In the genomic region with DNA sequence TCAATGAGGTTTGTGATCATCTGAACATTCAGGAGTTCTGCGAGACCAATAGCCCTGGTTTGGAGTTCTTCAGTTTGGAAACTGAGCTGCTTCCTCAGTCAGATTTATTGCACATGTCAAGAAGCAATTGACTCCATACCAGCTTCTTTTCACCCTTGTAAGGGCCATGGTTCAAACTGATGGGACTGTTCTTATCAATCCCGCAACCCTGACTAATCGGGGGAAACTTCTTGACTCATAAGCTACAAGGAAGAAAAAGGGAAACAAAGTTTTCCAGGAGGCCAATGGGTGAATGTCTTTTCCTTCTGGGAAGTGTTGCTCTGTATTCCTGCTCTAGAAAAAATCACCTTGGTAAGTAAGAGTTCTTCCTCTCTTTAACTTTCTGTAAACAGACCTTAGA, we compare ENCODE assay signal across 37 cellular contexts.
A peak's percentile ranks its signal among the peaks of the same experiment; 100 is the strongest.
DNase-seq lines count a peak whose midpoint lies in the region; ATAC-seq, FAIRE-seq and TF ChIP-seq lines count a peak whose summit lies in the region.
"Had no signal": no experiment of that assay in that cellular context is flagged by ENCODE, and none has a peak within 500 bp of the region (broad histone marks: within the 10 kb centered on the region; RNA-seq: fewer than 3 reads in every experiment).

No MANE protein-coding gene starts in this region.

- no peak overlapping the region for H3K4me3 Mint-ChIP-seq in nephron progenitor cell
- H3K4me3 Mint-ChIP-seq: B cell; CD14-positive monocyte; CD4-positive, alpha-beta memory T cell; CD4-positive, alpha-beta T cell; CD4-positive, CD25-positive, alpha-beta regulatory T cell; CD8-positive, alpha-beta memory T cell; CD8-positive, alpha-beta T cell had no signal

- peaks cover 22% of the 10 kb centered on the region for H3K9me3 Mint-ChIP-seq in nephron progenitor cell
- H3K9me3 Mint-ChIP-seq: CD4-positive, alpha-beta T cell had no signal

- no peaks in the 10 kb centered on the region for H3K9me2 ChIP-seq in hepatocyte (replicated peaks; ENCODE audit: insufficient read depth)

- WGBS in hepatocyte (ENCODE audit: low lambda C conversion rate, missing lambda C conversion rate), result 66% methylated on average over 3 of the region's 3 CpGs
- 22 to 66% (median 62%) methylated on average over 3 of the region's 3 CpGs for WGBS in small intestine, 3 donors

- H3K4me1 Mint-ChIP-seq in nephron progenitor cell, result peaks cover 23% of the 10 kb centered on the region
- H3K4me1 Mint-ChIP-seq: B cell; CD14-positive monocyte; CD4-positive, alpha-beta memory T cell; CD4-positive, CD25-positive, alpha-beta regulatory T cell; CD8-positive, alpha-beta memory T cell had no signal

- H3K4me3 ChIP-seq in hepatocyte (no peak overlapping the region), small intestine (ENCODE audit: low read depth in 1 of 2, low read length in 2 of 2) (no peak overlapping the region)
- H3K4me3 ChIP-seq: A549; BLaER1; BLaER1 treated with 17β-estradiol and CSF1 and Interleukin-3, amounts not matched to agents 10 nM and 100 nM had no signal

- H3K36me3 ChIP-seq in hepatocyte (replicated peaks; ENCODE audit: insufficient read depth, low read depth), result no peaks in the 10 kb centered on the region
- no peaks in the 10 kb centered on the region for H3K36me3 ChIP-seq in small intestine (ENCODE audit: control insufficient read depth in 2 of 2, insufficient read depth in 2 of 2, low read length in 2 of 2)
- H3K36me3 ChIP-seq: BE2C; BLaER1; BLaER1 treated with 17β-estradiol and CSF1 and Interleukin-3, amounts not matched to agents 10 nM and 100 nM had no signal

- H3K27ac Mint-ChIP-seq in nephron progenitor cell, result peak overlapping the region; percentile 61
- H3K27ac Mint-ChIP-seq: B cell; CD14-positive monocyte; CD4-positive, alpha-beta memory T cell; CD4-positive, alpha-beta T cell; CD4-positive, CD25-positive, alpha-beta regulatory T cell; CD8-positive, alpha-beta memory T cell; CD8-positive, alpha-beta T cell had no signal

- DNase-seq in hepatocyte (ENCODE audit: low spot score) (no peak), islet precursor cell (peak; percentile 7), nephron progenitor cell (no peak), small intestine (peak; percentile 92), DMS153 treated with DMSO at 0.1 percent for 48 hours (lab: John Stamatoyannopoulos, UW; ENCODE audit: unreplicated experiment) (no peak), RCC 7860 (ENCODE audit: low spot score) (no peak), NCI-H1694 (lab: John Stamatoyannopoulos, UW) (no peak)
- DNase-seq: 8988T; ACHN; AML-193; BE2C; C1 segment of cervical spinal cord; Caco-2; Calu3; CD4-positive, alpha-beta memory T cell; CD4-positive, alpha-beta T cell; CD4-positive, CD25-positive, alpha-beta regulatory T cell; CD8-positive, alpha-beta memory T cell; CD8-positive, alpha-beta T cell; COR-L47; DMS 273 treated with DMSO at 0.1 percent for 48 hours; DMS153; DMS53; DMS79; DMS79 treated with DMSO at 0.1 percent for 48 hours; DND-41; EL had no signal

- H3K27ac ChIP-seq in hepatocyte (peak overlapping the region; percentile 34), small intestine (ENCODE audit: low read depth in 1 of 2, low read length in 1 of 2) (peak overlapping the region in 1 of 2 donors; percentile 52)
- H3K27ac ChIP-seq: 22Rv1; A549; BLaER1; BLaER1 treated with 17β-estradiol and CSF1 and Interleukin-3, amounts not matched to agents 10 nM and 100 nM; C4-2B had no signal

- peaks cover 8% of the 10 kb centered on the region for H3K27me3 Mint-ChIP-seq in nephron progenitor cell (ENCODE audit: low read depth, poor library complexity)

- peaks cover 8% of the 10 kb centered on the region for H3K36me3 Mint-ChIP-seq in nephron progenitor cell (ENCODE audit: low read depth)
- H3K36me3 Mint-ChIP-seq: CD14-positive monocyte; CD4-positive, alpha-beta memory T cell; CD4-positive, CD25-positive, alpha-beta regulatory T cell; CD8-positive, alpha-beta T cell had no signal

- H3K27me3 ChIP-seq in hepatocyte (no peaks in the 10 kb centered on the region), small intestine (ENCODE audit: control insufficient read depth in 2 of 2, insufficient read depth in 2 of 2, low read length in 2 of 2) (no peaks in the 10 kb centered on the region)
- H3K27me3 ChIP-seq: BE2C; BLaER1; BLaER1 treated with 17β-estradiol and CSF1 and Interleukin-3, amounts not matched to agents 10 nM and 100 nM had no signal

- H2AFZ ChIP-seq in hepatocyte, result no peak overlapping the region

- H3K4me2 ChIP-seq in hepatocyte, result no peak overlapping the region
- H3K4me2 ChIP-seq: A549; BLaER1; BLaER1 treated with 17β-estradiol and CSF1 and Interleukin-3, amounts not matched to agents 10 nM and 100 nM had no signal

- FAIRE-seq in small intestine (lab: Jason Lieb, UNC) (no peak), RCC 7860 (lab: Jason Lieb, UNC) (no peak)
- FAIRE-seq: A204.1, A549, D721Med had no signal

- H3K4me1 ChIP-seq in hepatocyte (ENCODE audit: insufficient read depth) (no peaks in the 10 kb centered on the region), small intestine (ENCODE audit: control insufficient read depth in 2 of 2, insufficient read depth in 1 of 2, low read depth in 1 of 2, low read length in 1 of 2) (peaks cover 4 to 5% of the 10 kb centered on the region in 2 donors)
- H3K4me1 ChIP-seq: A549; BLaER1; BLaER1 treated with 17β-estradiol and CSF1 and Interleukin-3, amounts not matched to agents 10 nM and 100 nM; Caco-2 had no signal

- H4K20me1 ChIP-seq in hepatocyte (ENCODE audit: insufficient read depth, poor library complexity, severe bottlenecking), result no peaks in the 10 kb centered on the region
- H4K20me1 ChIP-seq: BLaER1; BLaER1 treated with 17β-estradiol and CSF1 and Interleukin-3, amounts not matched to agents 10 nM and 100 nM had no signal

- no peak for ATAC-seq in HG02642 (IDR thresholded peaks at IDR 0.05; ENCODE audit: poor library complexity, unreplicated experiment)
- ATAC-seq: A549; CD8-positive, alpha-beta T cell had no signal

- no peaks in the 10 kb centered on the region for H3K9me3 ChIP-seq in hepatocyte (ENCODE audit: low read depth)
- no peaks in the 10 kb centered on the region for H3K9me3 ChIP-seq in small intestine (ENCODE audit: control insufficient read depth, low read depth)
- H3K9me3 ChIP-seq: A549, BE2C, BLaER1, Caco-2 had no signal

- no peaks in the 10 kb centered on the region for H3K79me2 ChIP-seq in hepatocyte

- TF ChIP-seq CTCF in hepatocyte (IDR thresholded peaks at IDR 0.05; ENCODE audit: poor library complexity), result no peak
- TF ChIP-seq CTCF in nephron progenitor cell (IDR thresholded peaks at IDR 0.05), result no peak

Comparison
In these comparisons a context has a peak if more than half of its experiments do, and no peak if none do; other contexts are left out.
1. DNase-seq: peak in islet precursor cell (single experiment) and small intestine (single experiment); none in hepatocyte (single experiment), nephron progenitor cell (single experiment), DMS153 treated with DMSO at 0.1 percent for 48 hours (single experiment), RCC 7860 (single experiment) and NCI-H1694 (single experiment).